In genomic region chr4:53693408-53693807, GRCh38 we compare ENCODE assay signal across 26 cellular contexts.
DNase-seq lines count a peak whose midpoint lies in the region; ATAC-seq, FAIRE-seq and TF ChIP-seq lines count a peak whose summit lies in the region.
"Had no signal": no experiment of that assay in that cellular context is flagged by ENCODE, and none has a peak within 500 bp of the region (broad histone marks: within the 10 kb centered on the region; RNA-seq: fewer than 3 reads in every experiment).

No MANE protein-coding gene starts in this region.

- H3K4me3 ChIP-seq in endodermal cell (ENCODE audit: low read length) = no peak overlapping the region
- H3K4me3 ChIP-seq: A549, lower lobe of right lung, right atrium auricular region, transverse colon had no signal

- no peaks in the 10 kb centered on the region for H3K9me3 ChIP-seq in endodermal cell (ENCODE audit: control insufficient read depth, low read length)
- H3K9me3 ChIP-seq: A549, lower lobe of right lung, right atrium auricular region, SK-N-SH, transverse colon had no signal

- H3K9me3 Mint-ChIP-seq in endodermal cell = no peaks in the 10 kb centered on the region
- H3K9me3 Mint-ChIP-seq: activated naive CD8-positive, alpha-beta T cell treated with anti-CD3 and anti-CD28 coated beads, Interleukin-2, amount 10 ng/mL, durations not matched to agents 7 days and 5 days; natural killer cell had no signal

- DNase-seq in COLO668 (lab: John Stamatoyannopoulos, UW; ENCODE audit: unreplicated experiment) = peak; percentile 12
- DNase-seq in M059J (ENCODE audit: low read depth) = peak; percentile 20
- DNase-seq in NCI-H748 (lab: John Stamatoyannopoulos, UW; ENCODE audit: unreplicated experiment) = peak; percentile 77
- DNase-seq in endodermal cell = no peak
- no peak for DNase-seq in stimulated activated CD4-positive, alpha-beta T cell treated with anti-CD3 and anti-CD28 coated beads, Interleukin-4, amount 100 ng/mL, for 24 hours
- DNase-seq in activated CD8-positive, alpha-beta memory T cell treated with anti-CD3 and anti-CD28 coated beads, Interleukin-2, amount 50 U/mL, for 4 hours = no peak
- DNase-seq in GM12891 (ENCODE audit: insufficient read length, low spot score) = no peak
- DNase-seq: activated effector memory CD4-positive, alpha-beta T cell treated with anti-CD3 and anti-CD28 coated beads, Interleukin-2, amount 50 U/mL, for 16 hours; activated naive CD8-positive, alpha-beta T cell treated with anti-CD3 and anti-CD28 coated beads, Interleukin-2, amount 10 ng/mL, durations not matched to agents 7 days and 5 days; AML-193; CD4-positive, alpha-beta memory T cell; glutamatergic neuron; H7; lower lobe of right lung; natural killer cell; NCI-H1105 treated with DMSO at 0.1 percent for 48 hours; NCI-H82; SK-N-SH; stimulated activated CD4-positive, alpha-beta T cell treated with anti-CD3 and anti-CD28 coated beads, Interleukin-2, amount 100 ng/mL, for 48 hours; T-helper 17 cell; transverse colon had no signal

- H3K4me1 Mint-ChIP-seq in endodermal cell = peaks cover 6% of the 10 kb centered on the region
- H3K4me1 Mint-ChIP-seq: CD4-positive, alpha-beta memory T cell; T-helper 17 cell had no signal

- H3K36me3 Mint-ChIP-seq in endodermal cell (ENCODE audit: low read depth) = no peaks in the 10 kb centered on the region
- H3K36me3 Mint-ChIP-seq: activated naive CD8-positive, alpha-beta T cell treated with anti-CD3 and anti-CD28 coated beads, Interleukin-2, amount 10 ng/mL, durations not matched to agents 7 days and 5 days; CD4-positive, alpha-beta memory T cell; natural killer cell had no signal

- no peak for ATAC-seq in HG02798 (IDR thresholded peaks at IDR 0.05; ENCODE audit: poor library complexity, unreplicated experiment)
- ATAC-seq: A549, lower lobe of right lung, natural killer cell, T-helper 17 cell had no signal

- TF ChIP-seq POLR2A in GM12891 (IDR thresholded peaks at IDR 0.05; ENCODE audit: low read depth, low read length) = no peak

- H3K4me3 Mint-ChIP-seq in endodermal cell = no peak overlapping the region
- H3K4me3 Mint-ChIP-seq: activated naive CD8-positive, alpha-beta T cell treated with anti-CD3 and anti-CD28 coated beads, Interleukin-2, amount 10 ng/mL, durations not matched to agents 7 days and 5 days; CD4-positive, alpha-beta memory T cell; natural killer cell; T-helper 17 cell had no signal

- WGBS in endodermal cell (ENCODE audit: insufficient coverage in 1 of 2, insufficient read length in 1 of 2), 2 experiments = 66 to 83% methylated on average over 2 to 4 of the region's 4 CpGs

- no peaks in the 10 kb centered on the region for H3K27me3 ChIP-seq in endodermal cell (ENCODE audit: control insufficient read depth, insufficient read depth, low read length, poor library complexity, severe bottlenecking)
- H3K27me3 ChIP-seq: right atrium auricular region, transverse colon had no signal

- no peaks in the 10 kb centered on the region for H3K36me3 ChIP-seq in endodermal cell (ENCODE audit: control insufficient read depth, insufficient read depth, low read length)
- H3K36me3 ChIP-seq: lower lobe of right lung, right atrium auricular region, transverse colon had no signal

- FAIRE-seq in GM12891 (lab: Jason Lieb, UNC) = no peak
- FAIRE-seq: A549, G401.6, keratinocyte had no signal

- no peaks in the 10 kb centered on the region for H3K4me1 ChIP-seq in endodermal cell (ENCODE audit: control insufficient read depth, insufficient read depth, low read length)
- H3K4me1 ChIP-seq: lower lobe of right lung, right atrium auricular region, transverse colon had no signal

- H3K27me3 Mint-ChIP-seq in endodermal cell (ENCODE audit: insufficient read depth) = peaks cover 14% of the 10 kb centered on the region

- peak; percentile 34 for TF ChIP-seq CTCF in endodermal cell (conservative IDR thresholded peaks at IDR 0.05)

- no peak overlapping the region for H3K9ac ChIP-seq in endodermal cell (ENCODE audit: extremely low read depth, low read length, poor library complexity, severe bottlenecking)
- H3K9ac ChIP-seq: SK-N-SH had no signal

- H3K27ac Mint-ChIP-seq in endodermal cell = no peak overlapping the region
- H3K27ac Mint-ChIP-seq: activated naive CD8-positive, alpha-beta T cell treated with anti-CD3 and anti-CD28 coated beads, Interleukin-2, amount 10 ng/mL, durations not matched to agents 7 days and 5 days; CD4-positive, alpha-beta memory T cell; natural killer cell; T-helper 17 cell had no signal

- no peak overlapping the region for H3K27ac ChIP-seq in endodermal cell (ENCODE audit: low read depth, low read length)
- H3K27ac ChIP-seq: A549, lower lobe of right lung, right atrium auricular region, transverse colon had no signal

TF ChIP-seq in GM12891, 5 proteins besides CTCF, POLR2A, EP300 and RAD21:
- no peak for TF ChIP-seq POLR2AphosphoS5 (IDR thresholded peaks at IDR 0.05; ENCODE audit: low read depth, low read length)
- TF ChIP-seq PAX5 (IDR thresholded peaks at IDR 0.05; ENCODE audit: insufficient read depth, low read length, severe bottlenecking) = no peak
- no peak for TF ChIP-seq POU2F2 (IDR thresholded peaks at IDR 0.05; ENCODE audit: low read depth, low read length)
- no peak for TF ChIP-seq SPI1 (IDR thresholded peaks at IDR 0.05; ENCODE audit: low read depth, low read length)
- no peak for TF ChIP-seq TAF1 (IDR thresholded peaks at IDR 0.05; ENCODE audit: low read depth, low read length)

Comparison
In these comparisons a context has a peak if more than half of its experiments do, and no peak if none do; other contexts are left out.
1. DNase-seq: peak in COLO668 (single experiment), M059J (single experiment) and NCI-H748 (single experiment); none in endodermal cell (single experiment), stimulated activated CD4-positive, alpha-beta T cell treated with anti-CD3 and anti-CD28 coated beads, Interleukin-4, amount 100 ng/mL, for 24 hours (single experiment), activated CD8-positive, alpha-beta memory T cell treated with anti-CD3 and anti-CD28 coated beads, Interleukin-2, amount 50 U/mL, for 4 hours (single experiment) and GM12891 (single experiment).